25 cellular contexts compared by ENCODE assay signal in the genomic region with DNA sequence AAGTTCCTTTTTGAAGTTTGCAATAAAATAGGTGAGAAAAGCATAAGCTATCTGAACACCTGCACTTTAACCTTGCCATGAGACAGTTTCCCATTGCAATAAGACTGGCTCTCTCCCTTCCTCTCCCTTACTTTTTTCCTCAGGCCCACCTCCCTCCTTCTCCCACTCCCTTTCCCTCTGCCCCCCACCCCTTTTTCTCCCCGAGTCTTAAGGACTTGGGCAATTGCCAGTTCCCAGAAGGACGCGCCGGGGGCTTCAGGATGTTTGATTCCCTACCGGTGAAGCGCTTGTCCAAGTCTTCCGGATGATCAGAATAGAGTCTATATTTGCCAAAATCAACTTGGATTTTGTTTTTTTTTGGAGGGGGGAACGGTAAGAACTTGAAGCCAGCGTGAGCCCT. TPM values are rescaled to one million over a fixed set of nuclear protein-coding genes. Genes with fewer than 3 reads are reported as not detected.
DNase-seq lines count a peak whose midpoint lies in the region; ATAC-seq, FAIRE-seq and TF ChIP-seq lines count a peak whose summit lies in the region.
"Had no signal": no experiment of that assay in that cellular context is flagged by ENCODE, and none has a peak within 500 bp of the region (broad histone marks: within the 10 kb centered on the region; RNA-seq: fewer than 3 reads in every experiment).

No MANE protein-coding gene starts in this region.

- H3K27ac ChIP-seq in SK-N-SH (ENCODE audit: low read depth in 2 of 2, low read length in 1 of 2) (no peak overlapping the region), A549 (no peak overlapping the region), HUES64 (ENCODE audit: low read depth, low read length) (no peak overlapping the region), iPS-20b (ENCODE audit: low read length) (no peak overlapping the region), Peyer's patch (no peak overlapping the region)
- H3K27ac ChIP-seq: hepatocyte had no signal

- POLR2A ChIA-PET in SK-N-SH (lab: Yijun Ruan, JAX) = no interaction called here
- POLR2A ChIA-PET in A549 (lab: Yijun Ruan, JAX) = no interaction called here

- no peaks in the 10 kb centered on the region for H3K9me2 ChIP-seq in SK-N-SH

- TF ChIP-seq RAD21 in SK-N-SH (IDR thresholded peaks at IDR 0.05; ENCODE audit: low read length) = no peak
- TF ChIP-seq RAD21 in A549 (conservative IDR thresholded peaks at IDR 0.05 in 1 of 2, IDR thresholded peaks at IDR 0.05 in 1 of 2) = no peak

- DNase-seq in SK-N-SH = peak; percentile 20
- no peak for DNase-seq in A549 (ENCODE audit: low read depth in 1 of 2, low spot score in 1 of 2)
- DNase-seq in Peyer's patch = no peak
- DNase-seq in central memory CD4-positive, alpha-beta T cell = no peak
- DNase-seq: GF-D8; kidney glomerular epithelial cell; MM.1S; NCI-H1436 treated with DMSO at 0.1 percent for 48 hours; OCI-M1; SHP77; stimulated activated CD4-positive, alpha-beta T cell treated with anti-CD3 and anti-CD28 coated beads, Interleukin-4, amount 100 ng/mL, for 4 hours had no signal

- H3K4me2 ChIP-seq in SK-N-SH (no peak overlapping the region), A549 (peak overlapping the region; percentile 98)

- CTCF ChIA-PET in SK-N-SH (lab: Yijun Ruan, JAX) = interaction anchor here (1.0 to 4.6 kb wide), 5 partner anchors 8 to 192 kb away, joined by 3 to 38 read pairs (median 8); no protein-coding TSS in a partner anchor
- CTCF ChIA-PET in A549 (lab: Yijun Ruan, JAX) = interaction anchor here (0.8 to 2.4 kb wide), 2 partner anchors 30 to 34 kb away, joined by 3 to 9 read pairs; no protein-coding TSS in a partner anchor

- H3K9me3 ChIP-seq in SK-N-SH = no peaks in the 10 kb centered on the region
- no peaks in the 10 kb centered on the region for H3K9me3 ChIP-seq in A549
- H3K9me3 ChIP-seq in HUES64 (ENCODE audit: insufficient read depth, low read depth, low read length) = no peaks in the 10 kb centered on the region
- H3K9me3 ChIP-seq in iPS-20b (ENCODE audit: insufficient read depth, low read depth, low read length) = no peaks in the 10 kb centered on the region; the same call in 1 of the 2 replicates
- H3K9me3 ChIP-seq in Peyer's patch = no peaks in the 10 kb centered on the region

- H3F3A ChIP-seq in SK-N-SH (replicated peaks; ENCODE audit: insufficient read depth) = no peaks in the 10 kb centered on the region

- no peak overlapping the region for H3K9ac ChIP-seq in SK-N-SH
- H3K9ac ChIP-seq in HUES64 (ENCODE audit: low read depth, low read length) = no peak overlapping the region
- H3K9ac ChIP-seq in iPS-20b (ENCODE audit: low read depth, low read length) = no peak overlapping the region

- no peaks in the 10 kb centered on the region for H4K20me1 ChIP-seq in SK-N-SH (ENCODE audit: insufficient read depth)

- H3K4me1 ChIP-seq in SK-N-SH (ENCODE audit: control insufficient read depth in 1 of 2, insufficient read depth in 2 of 2, low read depth in 1 of 2, low read length in 1 of 2) (peaks cover 0 to 16% of the 10 kb centered on the region in 2 experiments; a peak in 2 of 4 replicates), A549 (peaks cover 8% of the 10 kb centered on the region; the same call in 2 of the 3 replicates), HUES64 (ENCODE audit: insufficient read depth, low read length) (peaks cover 53% of the 10 kb centered on the region), iPS-20b (ENCODE audit: insufficient read depth, low read length) (peaks cover 32% of the 10 kb centered on the region), Peyer's patch (peaks cover 0 to 13% (median 0%) of the 10 kb centered on the region in 4 donors)

- WGBS in SK-N-SH (ENCODE audit: low lambda C conversion rate) = 28% methylated on average over 9 of the region's 9 CpGs
- WGBS in A549 (ENCODE audit: missing lambda C conversion rate) = 31% methylated on average over 9 of the region's 9 CpGs
- 1% methylated on average over 9 of the region's 9 CpGs for WGBS in HUES64

- H3K27me3 ChIP-seq in SK-N-SH (ENCODE audit: insufficient read depth) (peaks cover 61% of the 10 kb centered on the region), HUES64 (ENCODE audit: insufficient read depth, low read length) (peaks cover 100% of the 10 kb centered on the region), iPS-20b (ENCODE audit: insufficient read depth, low read length) (peaks cover 100% of the 10 kb centered on the region), Peyer's patch (peaks cover 3 to 65% of the 10 kb centered on the region in 2 donors)

- H3K79me2 ChIP-seq in SK-N-SH (ENCODE audit: insufficient read depth) = no peaks in the 10 kb centered on the region
- H3K79me2 ChIP-seq: hepatocyte had no signal

- no peak for FAIRE-seq in A549 (lab: Jason Lieb, UNC)
- FAIRE-seq: endothelial cell of umbilical vein, GM12878, urothelium cell line had no signal

- TF ChIP-seq POLR2A in A549 (IDR thresholded peaks at IDR 0.05; ENCODE audit: low read length) = no peak
- TF ChIP-seq POLR2A in Peyer's patch (IDR thresholded peaks at IDR 0.05) = no peak

- no peak overlapping the region; a peak in 1 of 4 replicates for H3K4me3 ChIP-seq in SK-N-SH (ENCODE audit: low read depth in 2 of 2, low read length in 1 of 2)
- no peak overlapping the region; the same call in 1 of the 3 replicates for H3K4me3 ChIP-seq in A549
- H3K4me3 ChIP-seq in HUES64 (ENCODE audit: low read length) = peak overlapping the region; percentile 22
- peak overlapping the region; percentile 65 for H3K4me3 ChIP-seq in iPS-20b (ENCODE audit: low read length)
- H3K4me3 ChIP-seq in Peyer's patch = no peak overlapping the region
- H3K4me3 ChIP-seq: GM12878 had no signal

- H3K36me3 ChIP-seq in SK-N-SH (replicated peaks in 1 of 2; ENCODE audit: control insufficient read depth in 1 of 2, insufficient read depth in 2 of 2, low read length in 1 of 2) (no peaks in the 10 kb centered on the region), HUES64 (ENCODE audit: insufficient read depth, low read length) (no peaks in the 10 kb centered on the region), iPS-20b (ENCODE audit: insufficient read depth, low read depth, low read length) (no peaks in the 10 kb centered on the region), Peyer's patch (no peaks in the 10 kb centered on the region)

- TF ChIP-seq EP300 in SK-N-SH (IDR thresholded peaks at IDR 0.05; ENCODE audit: borderline replicate concordance in 1 of 2, low read depth in 1 of 2, low read length in 1 of 2) (no peak), A549 (IDR thresholded peaks at IDR 0.05) (no peak)

- H2AFZ ChIP-seq in SK-N-SH (ENCODE audit: low read depth) = no peak overlapping the region

- no peak for ATAC-seq in SK-N-SH treated with all-trans-retinoic acid at 6 μM for 48 hours
- ATAC-seq in A549 = no peak
- ATAC-seq in GM21723 (IDR thresholded peaks at IDR 0.05; ENCODE audit: unreplicated experiment) = no peak
- ATAC-seq: activated CD4-positive, CD25-positive, alpha-beta regulatory T cell treated with anti-CD3 and anti-CD28 coated beads, Interleukin-2, amount 50 U/mL, for 24 hours; GM12878; HCT116 had no signal

- TF ChIP-seq CTCF in SK-N-SH (IDR thresholded peaks at IDR 0.05) (no peak), A549 (IDR thresholded peaks at IDR 0.05) (no peak), Peyer's patch (IDR thresholded peaks at IDR 0.05) (no peak)

TF ChIP-seq in SK-N-SH, 30 proteins besides CTCF, POLR2A, EP300 and RAD21 (continues in another document):
- TF ChIP-seq MEF2A (IDR thresholded peaks at IDR 0.05; ENCODE audit: borderline replicate concordance, low read depth) = no peak
- TF ChIP-seq, protein P1, sequence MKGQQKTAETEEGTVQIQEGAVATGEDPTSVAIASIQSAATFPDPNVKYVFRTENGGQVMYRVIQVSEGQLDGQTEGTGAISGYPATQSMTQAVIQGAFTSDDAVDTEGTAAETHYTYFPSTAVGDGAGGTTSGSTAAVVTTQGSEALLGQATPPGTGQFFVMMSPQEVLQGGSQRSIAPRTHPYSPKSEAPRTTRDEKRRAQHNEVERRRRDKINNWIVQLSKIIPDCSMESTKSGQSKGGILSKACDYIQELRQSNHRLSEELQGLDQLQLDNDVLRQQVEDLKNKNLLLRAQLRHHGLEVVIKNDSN (IDR thresholded peaks at IDR 0.05; ENCODE audit: borderline replicate concordance, low read depth) = no peak

TF ChIP-seq in SK-N-SH treated with all-trans-retinoic acid at 6 μM for 48 hours, 23 proteins besides CTCF, POLR2A, EP300 and RAD21 (continues in another document):
- TF ChIP-seq, protein P2, sequence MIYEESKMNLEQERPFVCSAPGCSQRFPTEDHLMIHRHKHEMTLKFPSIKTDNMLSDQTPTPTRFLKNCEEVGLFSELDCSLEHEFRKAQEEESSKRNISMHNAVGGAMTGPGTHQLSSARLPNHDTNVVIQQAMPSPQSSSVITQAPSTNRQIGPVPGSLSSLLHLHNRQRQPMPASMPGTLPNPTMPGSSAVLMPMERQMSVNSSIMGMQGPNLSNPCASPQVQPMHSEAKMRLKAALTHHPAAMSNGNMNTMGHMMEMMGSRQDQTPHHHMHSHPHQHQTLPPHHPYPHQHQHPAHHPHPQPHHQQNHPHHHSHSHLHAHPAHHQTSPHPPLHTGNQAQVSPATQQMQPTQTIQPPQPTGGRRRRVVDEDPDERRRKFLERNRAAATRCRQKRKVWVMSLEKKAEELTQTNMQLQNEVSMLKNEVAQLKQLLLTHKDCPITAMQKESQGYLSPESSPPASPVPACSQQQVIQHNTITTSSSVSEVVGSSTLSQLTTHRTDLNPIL (CRISPR knock-in tag; IDR thresholded peaks at IDR 0.05; ENCODE audit: low read depth) = no peak

TF ChIP-seq in A549, 52 proteins besides CTCF, POLR2A, EP300 and RAD21 (continues in another document):
- TF ChIP-seq, protein P3, sequence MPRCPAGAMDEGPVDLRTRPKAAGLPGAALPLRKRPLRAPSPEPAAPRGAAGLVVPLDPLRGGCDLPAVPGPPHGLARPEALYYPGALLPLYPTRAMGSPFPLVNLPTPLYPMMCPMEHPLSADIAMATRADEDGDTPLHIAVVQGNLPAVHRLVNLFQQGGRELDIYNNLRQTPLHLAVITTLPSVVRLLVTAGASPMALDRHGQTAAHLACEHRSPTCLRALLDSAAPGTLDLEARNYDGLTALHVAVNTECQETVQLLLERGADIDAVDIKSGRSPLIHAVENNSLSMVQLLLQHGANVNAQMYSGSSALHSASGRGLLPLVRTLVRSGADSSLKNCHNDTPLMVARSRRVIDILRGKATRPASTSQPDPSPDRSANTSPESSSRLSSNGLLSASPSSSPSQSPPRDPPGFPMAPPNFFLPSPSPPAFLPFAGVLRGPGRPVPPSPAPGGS (IDR thresholded peaks at IDR 0.05) = no peak
- TF ChIP-seq CHD2 (IDR thresholded peaks at IDR 0.05; ENCODE audit: low read length, partially characterized antibody) (no peak), RNF2 (IDR thresholded peaks at IDR 0.05; ENCODE audit: borderline replicate concordance, low read depth) (no peak)

RNA-seq across cellular contexts. Expression of a gene that starts 2.1 kb away (rescaled TPM):
- polyA plus RNA-seq in SK-N-SH (2012; rRNA removed) (not detected in 2 replicates), A549 (2011; rRNA removed) (not detected in 2 replicates), A549 (2017; fragmentation: RNase III; extraction: RNeasy Plus Mini Kit Qiagen cat#74134 plus additional on column Dnase treatment) (not detected in 3 replicates)
- polyA plus RNA-seq in SK-N-SH (2012; cell fraction: cytosol; rRNA removed) = not detected in 2 replicates
- polyA plus RNA-seq in SK-N-SH (2012; cell fraction: nucleus; rRNA removed) = not detected in 2 replicates
- polyA plus RNA-seq in A549 (2012; cell fraction: cytosol; rRNA removed) = not detected in 2 replicates
- polyA plus RNA-seq in A549 (2012; cell fraction: nucleus; rRNA removed) = not detected in 2 replicates
- not detected in 2 replicates for polyA minus RNA-seq in A549 (2011; rRNA and poly(A)+ RNA removed)
- polyA plus RNA-seq in HUES64 (2013, experiment 1 of 2) = 0.60 TPM
- polyA plus RNA-seq in HUES64 (2013, experiment 2 of 2) = 1.2 TPM
- not detected for total RNA-seq in Peyer's patch
- total RNA-seq: A172; endothelial cell of umbilical vein; fibroblast of villous mesenchyme; GM12878; hepatocyte; T-helper 2 cell treated with Interferon-gamma antibody and Interleukin-4, amounts not matched to agents 100 ng/mL and 5 ng/mL, for 36 hours had no signal
- polyA plus RNA-seq: BJ, endothelial cell of umbilical vein, GM12878, hepatocyte had no signal

Comparison
In these comparisons a context has a peak if more than half of its experiments do, and no peak if none do; other contexts are left out.
1. H3K4me3 ChIP-seq: peak in HUES64 (single experiment) and iPS-20b (single experiment); none in SK-N-SH (0 of 2), A549 (single experiment) and Peyer's patch (0 of 4).